ENCODE assay signal across 1 cellular context in the genomic region with DNA sequence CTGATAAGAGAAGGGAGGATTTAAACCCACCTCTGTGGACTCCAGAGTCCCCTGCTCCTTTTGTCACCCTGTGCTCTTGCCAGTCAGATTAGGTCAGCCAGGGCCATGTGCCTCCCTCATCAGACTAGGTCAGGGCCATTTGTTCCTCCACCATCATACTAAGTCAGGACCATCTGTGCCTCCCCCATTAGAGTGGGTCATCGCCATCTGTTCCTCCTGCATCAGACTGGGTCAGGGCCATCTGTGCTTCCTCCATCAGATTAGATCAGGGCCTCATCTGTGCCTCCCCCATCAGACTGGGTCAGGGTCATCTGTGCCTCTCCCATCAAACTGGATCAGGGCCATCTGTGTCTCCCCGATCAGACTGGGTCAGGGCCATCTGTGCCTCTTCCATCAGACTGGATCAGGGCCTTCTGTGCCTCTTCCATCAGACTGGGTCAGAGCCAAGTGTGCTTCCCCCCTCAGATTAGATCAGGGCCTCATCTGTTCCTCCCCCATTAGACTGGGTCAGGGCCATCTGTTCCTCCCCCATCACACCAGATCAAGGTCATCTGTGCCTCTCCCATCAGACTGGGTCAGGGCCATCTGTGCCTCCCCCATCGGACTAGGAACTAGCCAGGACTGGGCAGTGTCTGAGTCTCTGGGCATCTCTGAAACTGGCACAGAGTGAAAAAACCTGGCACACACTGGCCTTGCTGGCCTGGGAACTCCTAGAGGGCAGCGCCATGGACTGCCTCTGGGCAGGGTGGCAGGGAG.
TF ChIP-seq lines count a peak whose summit lies in the region.

No MANE protein-coding gene starts in this region.

TF ChIP-seq in SK-N-SH, 30 proteins besides CTCF, POLR2A, EP300 and RAD21 (continued from another document):
- TF ChIP-seq, protein P1, sequence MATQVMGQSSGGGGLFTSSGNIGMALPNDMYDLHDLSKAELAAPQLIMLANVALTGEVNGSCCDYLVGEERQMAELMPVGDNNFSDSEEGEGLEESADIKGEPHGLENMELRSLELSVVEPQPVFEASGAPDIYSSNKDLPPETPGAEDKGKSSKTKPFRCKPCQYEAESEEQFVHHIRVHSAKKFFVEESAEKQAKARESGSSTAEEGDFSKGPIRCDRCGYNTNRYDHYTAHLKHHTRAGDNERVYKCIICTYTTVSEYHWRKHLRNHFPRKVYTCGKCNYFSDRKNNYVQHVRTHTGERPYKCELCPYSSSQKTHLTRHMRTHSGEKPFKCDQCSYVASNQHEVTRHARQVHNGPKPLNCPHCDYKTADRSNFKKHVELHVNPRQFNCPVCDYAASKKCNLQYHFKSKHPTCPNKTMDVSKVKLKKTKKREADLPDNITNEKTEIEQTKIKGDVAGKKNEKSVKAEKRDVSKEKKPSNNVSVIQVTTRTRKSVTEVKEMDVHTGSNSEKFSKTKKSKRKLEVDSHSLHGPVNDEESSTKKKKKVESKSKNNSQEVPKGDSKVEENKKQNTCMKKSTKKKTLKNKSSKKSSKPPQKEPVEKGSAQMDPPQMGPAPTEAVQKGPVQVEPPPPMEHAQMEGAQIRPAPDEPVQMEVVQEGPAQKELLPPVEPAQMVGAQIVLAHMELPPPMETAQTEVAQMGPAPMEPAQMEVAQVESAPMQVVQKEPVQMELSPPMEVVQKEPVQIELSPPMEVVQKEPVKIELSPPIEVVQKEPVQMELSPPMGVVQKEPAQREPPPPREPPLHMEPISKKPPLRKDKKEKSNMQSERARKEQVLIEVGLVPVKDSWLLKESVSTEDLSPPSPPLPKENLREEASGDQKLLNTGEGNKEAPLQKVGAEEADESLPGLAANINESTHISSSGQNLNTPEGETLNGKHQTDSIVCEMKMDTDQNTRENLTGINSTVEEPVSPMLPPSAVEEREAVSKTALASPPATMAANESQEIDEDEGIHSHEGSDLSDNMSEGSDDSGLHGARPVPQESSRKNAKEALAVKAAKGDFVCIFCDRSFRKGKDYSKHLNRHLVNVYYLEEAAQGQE (IDR thresholded peaks at IDR 0.05; ENCODE audit: low read depth, low read length) = no peak
- TF ChIP-seq FOSL2 (IDR thresholded peaks at IDR 0.05; ENCODE audit: borderline replicate concordance, low read depth) = no peak
- no peak for TF ChIP-seq SMC3 (IDR thresholded peaks at IDR 0.05; ENCODE audit: low read depth, low read length)
- TF ChIP-seq, protein P2, sequence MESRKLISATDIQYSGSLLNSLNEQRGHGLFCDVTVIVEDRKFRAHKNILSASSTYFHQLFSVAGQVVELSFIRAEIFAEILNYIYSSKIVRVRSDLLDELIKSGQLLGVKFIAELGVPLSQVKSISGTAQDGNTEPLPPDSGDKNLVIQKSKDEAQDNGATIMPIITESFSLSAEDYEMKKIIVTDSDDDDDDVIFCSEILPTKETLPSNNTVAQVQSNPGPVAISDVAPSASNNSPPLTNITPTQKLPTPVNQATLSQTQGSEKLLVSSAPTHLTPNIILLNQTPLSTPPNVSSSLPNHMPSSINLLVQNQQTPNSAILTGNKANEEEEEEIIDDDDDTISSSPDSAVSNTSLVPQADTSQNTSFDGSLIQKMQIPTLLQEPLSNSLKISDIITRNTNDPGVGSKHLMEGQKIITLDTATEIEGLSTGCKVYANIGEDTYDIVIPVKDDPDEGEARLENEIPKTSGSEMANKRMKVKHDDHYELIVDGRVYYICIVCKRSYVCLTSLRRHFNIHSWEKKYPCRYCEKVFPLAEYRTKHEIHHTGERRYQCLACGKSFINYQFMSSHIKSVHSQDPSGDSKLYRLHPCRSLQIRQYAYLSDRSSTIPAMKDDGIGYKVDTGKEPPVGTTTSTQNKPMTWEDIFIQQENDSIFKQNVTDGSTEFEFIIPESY (IDR thresholded peaks at IDR 0.05; ENCODE audit: borderline replicate concordance, low read depth) = no peak
- no peak for TF ChIP-seq EZH2phosphoT487 (IDR thresholded peaks at IDR 0.05; ENCODE audit: borderline replicate concordance, low read depth)
- no peak for TF ChIP-seq TAF1 (IDR thresholded peaks at IDR 0.05; ENCODE audit: borderline replicate concordance, low read depth, low read length)
- TF ChIP-seq TEAD4 (IDR thresholded peaks at IDR 0.05; ENCODE audit: borderline replicate concordance, insufficient read depth) = no peak
- no peak for TF ChIP-seq JUND (IDR thresholded peaks at IDR 0.05)
- TF ChIP-seq GABPA (IDR thresholded peaks at IDR 0.05; ENCODE audit: low read depth) = no peak
- TF ChIP-seq RFX5 (IDR thresholded peaks at IDR 0.05; ENCODE audit: low read length) = no peak
- no peak for TF ChIP-seq GATA2 (CRISPR knock-in tag; IDR thresholded peaks at IDR 0.05)
- no peak for TF ChIP-seq FOXJ3 (CRISPR knock-in tag; IDR thresholded peaks at IDR 0.05)
- TF ChIP-seq YY1 (IDR thresholded peaks at IDR 0.05; ENCODE audit: low read depth) = no peak
- TF ChIP-seq RCOR1 (IDR thresholded peaks at IDR 0.05; ENCODE audit: low read length) = no peak
